ENCODE assay signal across 23 cellular contexts in the genomic region with DNA sequence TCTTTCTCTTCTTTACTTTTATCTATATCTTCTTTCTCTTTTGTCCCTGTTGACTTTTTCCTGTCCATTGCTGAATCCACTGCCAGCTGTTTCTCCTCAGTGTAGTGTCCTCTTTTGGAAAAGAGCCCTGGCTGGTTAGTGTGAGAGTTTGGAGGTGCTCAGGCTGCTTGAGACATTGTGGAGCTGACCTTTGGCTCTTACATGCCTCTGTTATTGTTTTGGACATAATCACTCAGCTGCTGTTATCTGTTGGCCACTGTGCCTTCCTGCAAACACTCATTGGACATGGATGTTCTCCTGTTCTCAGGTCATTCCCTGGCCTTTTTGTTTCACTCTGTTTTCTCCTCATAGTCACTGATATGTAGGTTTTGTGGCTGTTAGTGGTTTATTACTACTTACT.
A peak's percentile ranks its signal among the peaks of the same experiment; 100 is the strongest.
DNase-seq lines count a peak whose midpoint lies in the region; FAIRE-seq and TF ChIP-seq lines count a peak whose summit lies in the region.
"Had no signal": no experiment of that assay in that cellular context is flagged by ENCODE, and none has a peak within 500 bp of the region (broad histone marks: within the 10 kb centered on the region; RNA-seq: fewer than 3 reads in every experiment).

No MANE protein-coding gene starts in this region.

- no peaks in the 10 kb centered on the region for H3K36me3 ChIP-seq in ovary
- no peaks in the 10 kb centered on the region for H3K36me3 ChIP-seq in tibial nerve
- H3K36me3 ChIP-seq in Karpas-422 (ENCODE audit: insufficient read depth, low read length): no peaks in the 10 kb centered on the region
- H3K36me3 ChIP-seq: lower lobe of right lung had no signal

- TF ChIP-seq CTCF in fibroblast of the aortic adventitia (IDR thresholded peaks at IDR 0.05; ENCODE audit: insufficient read depth, low read length) (no peak), ovary (IDR thresholded peaks at IDR 0.05) (no peak), tibial nerve (IDR thresholded peaks at IDR 0.05) (no peak)

- no peak overlapping the region for H3K9ac ChIP-seq in Karpas-422 (ENCODE audit: low read length)

- H3K27ac ChIP-seq in ovary (peak overlapping the region in 1 of 2 donors; percentile 17), tibial nerve (no peak overlapping the region), Karpas-422 (ENCODE audit: low read length) (no peak overlapping the region)
- H3K27ac ChIP-seq: HL-60, lower lobe of right lung, SK-N-MC, testis had no signal

- H3K9me3 ChIP-seq in ovary (no peaks in the 10 kb centered on the region), tibial nerve (no peaks in the 10 kb centered on the region), Karpas-422 (ENCODE audit: low read length) (no peaks in the 10 kb centered on the region)
- H3K9me3 ChIP-seq: lower lobe of right lung, mucosa of descending colon, testis had no signal

- intact Hi-C loops in ovary (cut with DNase I): no loop called here

- TF ChIP-seq EP300 in ovary (IDR thresholded peaks at IDR 0.05): no peak
- no peak for TF ChIP-seq EP300 in tibial nerve (IDR thresholded peaks at IDR 0.05)

- no peak overlapping the region for H2AFZ ChIP-seq in Karpas-422 (ENCODE audit: low read length)

- no peak for DNase-seq in GM12892 (ENCODE audit: insufficient read length)
- peak; percentile 31 for DNase-seq in OCI-M1 (lab: John Stamatoyannopoulos, UW)
- DNase-seq in fibroblast of the aortic adventitia (ENCODE audit: low read depth): peak; percentile 31
- peak in 4 of 5 donors; percentile 27 to 55 (median 37) for DNase-seq in ovary
- no peak for DNase-seq in amniotic stem cell (lab: John Stamatoyannopoulos, UW)
- DNase-seq in tibial nerve (ENCODE audit: low spot score in 2 of 2): no peak
- no peak for DNase-seq in Karpas-422
- DNase-seq: activated CD8-positive, alpha-beta T cell treated with anti-CD3 and anti-CD28 coated beads for 36 hours; activated T-cell treated with anti-CD3 and anti-CD28 coated beads for 4 hours; aorta; GF-D8; islet precursor cell; Kasumi-1; lower lobe of right lung; mucosa of descending colon; MV-4-11; NCI-H446; NCI-H82; posterior cingulate gyrus; stimulated activated naive CD4-positive, alpha-beta T cell treated with Interleukin-2 at 50 U/mL for 16 hours; testis had no signal

- H4K20me1 ChIP-seq in Karpas-422 (ENCODE audit: insufficient read depth, low read depth, low read length): no peaks in the 10 kb centered on the region

- H3K27me3 ChIP-seq in ovary: no peaks in the 10 kb centered on the region
- H3K27me3 ChIP-seq in tibial nerve: no peaks in the 10 kb centered on the region
- no peaks in the 10 kb centered on the region for H3K27me3 ChIP-seq in Karpas-422 (ENCODE audit: low read length)
- H3K27me3 ChIP-seq: testis had no signal

- TF ChIP-seq POLR2A in GM12892 (IDR thresholded peaks at IDR 0.05; ENCODE audit: low read depth, low read length): no peak
- no peak for TF ChIP-seq POLR2A in ovary (IDR thresholded peaks at IDR 0.05)
- TF ChIP-seq POLR2A in tibial nerve (IDR thresholded peaks at IDR 0.05): no peak

- no peaks in the 10 kb centered on the region for H3K79me2 ChIP-seq in Karpas-422 (ENCODE audit: low read length)

- H3K4me3 ChIP-seq in fibroblast of the aortic adventitia (ENCODE audit: low read depth, low read length): no peak overlapping the region
- no peak overlapping the region for H3K4me3 ChIP-seq in ovary
- H3K4me3 ChIP-seq in tibial nerve: no peak overlapping the region
- H3K4me3 ChIP-seq in Karpas-422 (ENCODE audit: low read length): no peak overlapping the region
- H3K4me3 ChIP-seq: lower lobe of right lung, mucosa of descending colon, SK-N-MC, testis had no signal

- FAIRE-seq in GM12892 (lab: Jason Lieb, UNC): peak; percentile 81

- H3K4me2 ChIP-seq in Karpas-422 (ENCODE audit: low read depth, low read length, poor library complexity, severe bottlenecking): no peak overlapping the region

- no peaks in the 10 kb centered on the region for H3K9me2 ChIP-seq in Karpas-422 (replicated peaks; ENCODE audit: insufficient read depth, low read length)

- H3K4me1 ChIP-seq in ovary (ENCODE audit: insufficient read depth) (peaks cover 5% of the 10 kb centered on the region), tibial nerve (no peaks in the 10 kb centered on the region), Karpas-422 (ENCODE audit: low read length) (no peaks in the 10 kb centered on the region)
- H3K4me1 ChIP-seq: lower lobe of right lung, testis had no signal

Comparison
In these comparisons a context has a peak if more than half of its experiments do, and no peak if none do; other contexts are left out.
1. DNase-seq: peak in OCI-M1 (single experiment), fibroblast of the aortic adventitia (single experiment) and ovary (4 of 5); none in GM12892 (single experiment), amniotic stem cell (single experiment), tibial nerve (0 of 2) and Karpas-422 (single experiment).